Comparison of ENCODE assay signal across 8 cellular contexts in the genomic region with DNA sequence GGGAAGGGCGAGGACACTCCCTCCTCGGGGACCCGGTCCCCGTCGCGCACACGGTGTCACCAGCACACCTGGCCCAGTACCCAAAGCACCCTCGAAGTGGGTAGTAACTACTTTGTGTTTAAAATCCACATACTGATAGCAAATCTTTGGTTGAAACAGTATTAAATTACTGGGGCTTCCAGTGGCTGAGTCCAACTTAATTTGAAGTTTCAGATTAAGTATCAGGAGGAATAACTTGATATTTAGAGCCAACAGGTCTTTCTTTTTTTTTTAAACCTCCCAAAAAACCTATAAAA. TPM values are rescaled to one million over a fixed set of nuclear protein-coding genes. Genes with fewer than 3 reads are reported as not detected.
DNase-seq lines count a peak whose midpoint lies in the region; ATAC-seq and TF ChIP-seq lines count a peak whose summit lies in the region.

No MANE protein-coding gene starts in this region.

- H3K27me3 Mint-ChIP-seq in CD4-positive, alpha-beta T cell: no peaks in the 10 kb centered on the region
- H3K27me3 Mint-ChIP-seq in activated naive CD8-positive, alpha-beta T cell treated with anti-CD3 and anti-CD28 coated beads, Interleukin-2, amount 10 ng/mL, durations not matched to agents 7 days and 5 days: no peaks in the 10 kb centered on the region

- DNase-seq in CD4-positive, alpha-beta T cell: no peak
- DNase-seq in activated naive CD8-positive, alpha-beta T cell treated with anti-CD3 and anti-CD28 coated beads, Interleukin-2, amount 10 ng/mL, durations not matched to agents 7 days and 5 days: no peak
- DNase-seq in lower leg skin (ENCODE audit: low spot score in 2 of 2) (no peak), upper lobe of left lung (no peak), left colon (no peak), NCI-H1105 (lab: John Stamatoyannopoulos, UW) (no peak), NCI-H146 (lab: John Stamatoyannopoulos, UW) (no peak)

- TF ChIP-seq POLR2A in lower leg skin (IDR thresholded peaks at IDR 0.05) (no peak), upper lobe of left lung (IDR thresholded peaks at IDR 0.05) (no peak)

- H3K4me3 ChIP-seq in lower leg skin (ENCODE audit: low read depth, poor library complexity, severe bottlenecking): peak overlapping the region; percentile 72
- H3K4me3 ChIP-seq in upper lobe of left lung: peak overlapping the region; percentile 50 to 65 (median 60)

- H3K36me3 ChIP-seq in upper lobe of left lung: peaks cover 0 to 4% (median 1%) of the 10 kb centered on the region in 4 donors

- no peaks in the 10 kb centered on the region for H3K27me3 ChIP-seq in CD4-positive, alpha-beta T cell (ENCODE audit: control insufficient read depth, insufficient read depth, low read length)
- no peaks in the 10 kb centered on the region for H3K27me3 ChIP-seq in upper lobe of left lung

- ATAC-seq in CD4-positive, alpha-beta T cell (ENCODE audit: poor library complexity): peak; percentile 41
- ATAC-seq in HG02870 (IDR thresholded peaks at IDR 0.05; ENCODE audit: unreplicated experiment) (peak; percentile 44), upper lobe of left lung (ENCODE audit: low FRiP score in 2 of 2) (no peak), left colon (no peak)
- ATAC-seq in activated naive CD8-positive, alpha-beta T cell treated with anti-CD3 and anti-CD28 coated beads, Interleukin-2, amount 10 ng/mL, durations not matched to agents 7 days and 5 days (ENCODE audit: low read depth): no peak

- peaks cover 10% of the 10 kb centered on the region for H3K36me3 Mint-ChIP-seq in CD4-positive, alpha-beta T cell (ENCODE audit: low read depth)
- H3K36me3 Mint-ChIP-seq in activated naive CD8-positive, alpha-beta T cell treated with anti-CD3 and anti-CD28 coated beads, Interleukin-2, amount 10 ng/mL, durations not matched to agents 7 days and 5 days: peaks cover 9% of the 10 kb centered on the region

- H3K9me3 ChIP-seq in CD4-positive, alpha-beta T cell (ENCODE audit: control insufficient read depth, low read length): no peaks in the 10 kb centered on the region
- H3K9me3 ChIP-seq in upper lobe of left lung: no peaks in the 10 kb centered on the region

- no peak for TF ChIP-seq EP300 in upper lobe of left lung (IDR thresholded peaks at IDR 0.05)

- peak overlapping the region; percentile 81 for H3K27ac Mint-ChIP-seq in CD4-positive, alpha-beta T cell
- H3K27ac Mint-ChIP-seq in activated naive CD8-positive, alpha-beta T cell treated with anti-CD3 and anti-CD28 coated beads, Interleukin-2, amount 10 ng/mL, durations not matched to agents 7 days and 5 days: peak overlapping the region; percentile 61

- peak overlapping the region; percentile 87 for H3K27ac ChIP-seq in CD4-positive, alpha-beta T cell (ENCODE audit: low read depth, low read length)
- peak overlapping the region; percentile 96 to 99 (median 98) for H3K27ac ChIP-seq in upper lobe of left lung

- POLR2A ChIA-PET in CD4-positive, alpha-beta T cell (lab: Charles Lee): interaction anchor here (0.9 to 2.5 kb wide), 4 partner anchors 116 to 222 kb away, joined by 4 to 37 read pairs (median 14); partner anchors contain the start of gene SSBP2
- POLR2A ChIA-PET in activated naive CD8-positive, alpha-beta T cell treated with anti-CD3 and anti-CD28 coated beads, Interleukin-2, amount 10 ng/mL, durations not matched to agents 7 days and 5 days (lab: Charles Lee): interaction anchor here (1.0 to 2.9 kb wide), 2 partner anchors 121 to 671 kb away, joined by 3 to 27 read pairs; partner anchors contain the start of gene ZCCHC9

- peak overlapping the region; percentile 81 for H3K4me3 Mint-ChIP-seq in CD4-positive, alpha-beta T cell
- peak overlapping the region; percentile 79 for H3K4me3 Mint-ChIP-seq in activated naive CD8-positive, alpha-beta T cell treated with anti-CD3 and anti-CD28 coated beads, Interleukin-2, amount 10 ng/mL, durations not matched to agents 7 days and 5 days

- H3K9me3 Mint-ChIP-seq in CD4-positive, alpha-beta T cell: no peaks in the 10 kb centered on the region
- no peaks in the 10 kb centered on the region for H3K9me3 Mint-ChIP-seq in activated naive CD8-positive, alpha-beta T cell treated with anti-CD3 and anti-CD28 coated beads, Interleukin-2, amount 10 ng/mL, durations not matched to agents 7 days and 5 days

- H3K4me1 Mint-ChIP-seq in CD4-positive, alpha-beta T cell (ENCODE audit: low read depth): peaks cover 31% of the 10 kb centered on the region
- H3K4me1 Mint-ChIP-seq in activated naive CD8-positive, alpha-beta T cell treated with anti-CD3 and anti-CD28 coated beads, Interleukin-2, amount 10 ng/mL, durations not matched to agents 7 days and 5 days: peaks cover 27% of the 10 kb centered on the region

- TF ChIP-seq CTCF in CD4-positive, alpha-beta T cell (IDR thresholded peaks at IDR 0.05): no peak
- TF ChIP-seq CTCF in lower leg skin (IDR thresholded peaks at IDR 0.05): no peak
- TF ChIP-seq CTCF in upper lobe of left lung (IDR thresholded peaks at IDR 0.05): no peak

- intact Hi-C loops in CD4-positive, alpha-beta T cell (cut with DNase I, micrococcal nuclease): loop anchor here (2.0 to 10.0 kb wide), 5 partner anchors 26 to 668 kb away; partner anchors contain the start of genes RPS23 (in 1 of the 2), SSBP2 (in 1 of the 2) and ZCCHC9 (in 1 of the 2)
- intact Hi-C loops in lower leg skin (cut with DNase I; ENCODE audit: low total_unique reads): loop anchor here (10.0 kb wide), 1 partner anchor 118 kb away; no protein-coding TSS in a partner anchor
- intact Hi-C loops in left colon (cut with DNase I, micrococcal nuclease): loop anchor here in 1 of 2 donors (10.0 kb wide), 1 partner anchor 118 kb away; no protein-coding TSS in a partner anchor

- H3K4me1 ChIP-seq in upper lobe of left lung: peaks cover 5 to 12% (median 7%) of the 10 kb centered on the region in 4 donors

- CTCF ChIA-PET in CD4-positive, alpha-beta T cell (lab: Charles Lee): no interaction called here

- whole genome bisulfite sequencing in lower leg skin, 2 donors: 0 to 2% methylated on average over 8 of the region's 8 CpGs
- 0% methylated on average over 2 to 8 of the region's 8 CpGs for WGBS in upper lobe of left lung, 2 donors

RNA-seq across cellular contexts. Expression of gene ATG10, which starts 0.6 kb away (rescaled TPM):
- 1 to 10 TPM; 4.7 to 5.3 TPM for total RNA-seq in CD4-positive, alpha-beta T cell
- 10 to 100 TPM; 11.5 to 12.4 TPM for total RNA-seq in activated naive CD8-positive, alpha-beta T cell treated with anti-CD3 and anti-CD28 coated beads, Interleukin-2, amount 10 ng/mL, durations not matched to agents 7 days and 5 days
- total RNA-seq in lower leg skin: 10 to 100 TPM in 1 of 4 donors, 1 to 10 TPM in 3; 4.8 to 13.7 (median 8.4) TPM
- 1 to 10 TPM in 5 of 6 donors, under 1 TPM in 1; 1.00 to 9.4 (median 7.0) TPM for total RNA-seq in upper lobe of left lung
- 1 to 10 TPM; 6.0 to 6.3 TPM for total RNA-seq in left colon

Comparison
In these comparisons a context has a peak if more than half of its experiments do, and no peak if none do; other contexts are left out.
1. ATAC-seq: peak in CD4-positive, alpha-beta T cell (single experiment) and HG02870 (single experiment); none in activated naive CD8-positive, alpha-beta T cell treated with anti-CD3 and anti-CD28 coated beads, Interleukin-2, amount 10 ng/mL, durations not matched to agents 7 days and 5 days (single experiment), upper lobe of left lung (0 of 2) and left colon (single experiment).